ENCODE assay signal across 22 cellular contexts in the genomic region with DNA sequence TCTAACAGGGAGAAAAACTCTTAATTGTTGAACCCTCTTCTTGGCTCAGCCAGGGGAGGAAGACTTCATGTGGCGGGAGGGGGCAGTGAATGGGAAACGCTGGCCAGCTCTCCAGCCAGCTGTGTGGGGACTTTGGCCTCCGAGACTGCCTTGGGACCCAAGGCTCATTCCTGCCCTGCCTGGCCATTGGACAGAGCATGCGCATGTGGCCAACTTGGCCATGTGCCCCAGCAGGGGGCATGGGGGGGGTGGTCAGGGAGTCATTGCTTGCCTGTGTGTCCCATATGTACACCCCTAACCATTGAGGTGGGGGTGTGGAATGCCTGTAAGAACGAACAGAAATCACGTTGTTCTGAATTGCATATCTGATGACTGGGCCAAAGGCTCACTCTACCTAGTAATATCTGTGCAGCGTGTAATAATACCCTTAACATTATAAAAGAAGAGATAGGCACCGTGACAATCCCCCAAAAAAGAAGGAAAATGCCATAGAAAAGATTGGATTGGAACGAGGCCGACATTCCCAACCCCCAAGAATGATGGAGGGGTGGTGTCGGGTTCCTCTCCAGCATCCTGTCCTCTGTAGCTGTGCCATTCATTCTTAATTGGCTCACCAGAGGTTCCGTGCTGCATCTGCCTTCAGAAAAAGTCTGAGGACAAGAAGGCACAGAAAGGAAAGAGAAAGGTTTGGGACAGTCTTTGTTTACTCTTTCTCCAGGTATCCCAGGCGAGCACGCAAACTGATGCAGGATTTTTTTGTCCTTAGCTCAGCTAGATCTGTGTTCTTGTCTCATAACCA. TPM values are rescaled to one million over a fixed set of nuclear protein-coding genes. Genes with fewer than 3 reads are reported as not detected.
DNase-seq lines count a peak whose midpoint lies in the region; ATAC-seq, FAIRE-seq and TF ChIP-seq lines count a peak whose summit lies in the region.
"Had no signal": no experiment of that assay in that cellular context is flagged by ENCODE, and none has a peak within 500 bp of the region (broad histone marks: within the 10 kb centered on the region; RNA-seq: fewer than 3 reads in every experiment).

No MANE protein-coding gene starts in this region.

- POLR2A ChIA-PET in WTC11 (lab: Charles Lee), result interaction anchor here (0.7 kb wide), 1 partner anchor 66 kb away, joined by 3 read pairs; no protein-coding TSS in a partner anchor

- peaks cover 23% of the 10 kb centered on the region for H3K36me3 Mint-ChIP-seq in WTC11
- H3K36me3 Mint-ChIP-seq: CD4-positive, CD25-positive, alpha-beta regulatory T cell had no signal

- H3K27me3 Mint-ChIP-seq in WTC11 (ENCODE audit: low read depth), result peaks cover 5% of the 10 kb centered on the region
- H3K27me3 Mint-ChIP-seq: CD4-positive, CD25-positive, alpha-beta regulatory T cell had no signal

- H3K36me3 ChIP-seq in H7 (replicated peaks; ENCODE audit: control insufficient read depth, insufficient read depth, low read length) (no peaks in the 10 kb centered on the region), mesenchymal stem cell (ENCODE audit: control insufficient read depth in 1 of 2, insufficient read depth in 2 of 2, low read depth in 1 of 2, low read length in 2 of 2) (no peaks in the 10 kb centered on the region), osteoblast (ENCODE audit: insufficient read depth, low read length) (no peaks in the 10 kb centered on the region)
- H3K36me3 ChIP-seq: BE2C, HAP-1 had no signal

- no peak for TF ChIP-seq POLR2A in GM12891 (IDR thresholded peaks at IDR 0.05; ENCODE audit: low read depth, low read length)

- DNase-seq in GM12891 (ENCODE audit: insufficient read length, low spot score), result no peak
- peak; percentile 27 for DNase-seq in H7
- DNase-seq in WTC11 (ENCODE audit: low spot score), result peak; percentile 17
- DNase-seq in mesenchymal stem cell, result no peak
- DNase-seq in NOMO-1 treated with dmso at 0.1 percent for 144 hours (lab: John Stamatoyannopoulos, UW; ENCODE audit: unreplicated experiment), result no peak
- no peak for DNase-seq in AG08396 (ENCODE audit: low spot score)
- DNase-seq in osteoblast (ENCODE audit: insufficient read length, low spot score, missing footprints), result no peak
- DNase-seq: BE2C; C1 segment of cervical spinal cord; CD4-positive, CD25-positive, alpha-beta regulatory T cell; CD8-positive, alpha-beta memory T cell; COR-L47; DMS 273 treated with DMSO at 0.1 percent for 48 hours; DMS53; DND-41; EL; GM23248 had no signal

- no peak overlapping the region for H3K4ac ChIP-seq in mesenchymal stem cell (ENCODE audit: low read depth in 1 of 2, low read length in 2 of 2)

- no peak for TF ChIP-seq CTCF in WTC11 (IDR thresholded peaks at IDR 0.05)
- no peak for TF ChIP-seq CTCF in osteoblast (IDR thresholded peaks at IDR 0.05; ENCODE audit: extremely low read depth, low read depth, low read length)

- H3K4me3 Mint-ChIP-seq in WTC11, result no peak overlapping the region
- H3K4me3 Mint-ChIP-seq: CD8-positive, alpha-beta memory T cell had no signal

- H3K4me1 Mint-ChIP-seq in WTC11, result peaks cover 48% of the 10 kb centered on the region

- no peak overlapping the region for H2BK5ac ChIP-seq in mesenchymal stem cell (ENCODE audit: low read depth, low read length, poor library complexity, severe bottlenecking)

- peaks cover 10% of the 10 kb centered on the region for H3K79me1 ChIP-seq in mesenchymal stem cell (replicated peaks; ENCODE audit: low read length, poor library complexity, severe bottlenecking)

- no peak overlapping the region for H3K4me3 ChIP-seq in H7 (ENCODE audit: insufficient read depth, low read depth, low read length)
- no peak overlapping the region for H3K4me3 ChIP-seq in mesenchymal stem cell (ENCODE audit: insufficient read depth in 1 of 2, low read depth in 1 of 2, low read length in 2 of 2)
- no peak overlapping the region for H3K4me3 ChIP-seq in osteoblast (ENCODE audit: insufficient read depth, low read length)
- H3K4me3 ChIP-seq: GM23248, HAP-1 had no signal

- no peak overlapping the region for H4K91ac ChIP-seq in mesenchymal stem cell (ENCODE audit: low read length)

- peak overlapping the region; percentile 74 for H2BK15ac ChIP-seq in mesenchymal stem cell (ENCODE audit: low read depth, poor library complexity, severe bottlenecking)

- peaks cover 10% of the 10 kb centered on the region for H3K4me1 ChIP-seq in mesenchymal stem cell (ENCODE audit: control insufficient read depth, insufficient read depth, low read depth, low read length)
- peaks cover 6% of the 10 kb centered on the region for H3K4me1 ChIP-seq in osteoblast (ENCODE audit: insufficient read depth, low read length)

- peaks cover 11% of the 10 kb centered on the region for H3K27me3 ChIP-seq in H7 (ENCODE audit: control insufficient read depth, insufficient read depth, low read length)
- H3K27me3 ChIP-seq in mesenchymal stem cell (ENCODE audit: control insufficient read depth in 1 of 2, insufficient read depth in 1 of 2, low read length in 2 of 2), result no peaks in the 10 kb centered on the region
- H3K27me3 ChIP-seq in osteoblast (ENCODE audit: insufficient read depth, low read length), result no peaks in the 10 kb centered on the region
- H3K27me3 ChIP-seq: BE2C had no signal

- no peak overlapping the region for H2AFZ ChIP-seq in mesenchymal stem cell (ENCODE audit: low read depth, low read length)
- H2AFZ ChIP-seq in osteoblast (ENCODE audit: low read length), result no peak overlapping the region
- H2AFZ ChIP-seq: GM23248 had no signal

- H3K79me2 ChIP-seq in osteoblast (ENCODE audit: insufficient read depth, low read length), result peaks cover 4% of the 10 kb centered on the region

- ATAC-seq in WTC11, result peak; percentile 32

- no peak overlapping the region for H3K9ac ChIP-seq in mesenchymal stem cell (ENCODE audit: low read length)
- H3K9ac ChIP-seq: GM23248 had no signal

- no peaks in the 10 kb centered on the region for H4K20me1 ChIP-seq in osteoblast (ENCODE audit: insufficient read depth, low read length)

- CTCF ChIA-PET in WTC11 (lab: Charles Lee), result no interaction called here

- H3K18ac ChIP-seq in mesenchymal stem cell (ENCODE audit: low read depth in 1 of 2, low read length in 2 of 2), result peak overlapping the region; percentile 37 to 47

- WGBS in mesenchymal stem cell, result 90% methylated on average over 13 of the region's 14 CpGs

- no peak overlapping the region for H3K27ac ChIP-seq in mesenchymal stem cell (ENCODE audit: low read length, poor library complexity, severe bottlenecking)
- no peak overlapping the region for H3K27ac ChIP-seq in osteoblast (ENCODE audit: low read depth, low read length)
- H3K27ac ChIP-seq: GM23248, HL-60 had no signal

- H3K23ac ChIP-seq in mesenchymal stem cell (ENCODE audit: low read length in 2 of 2), result no peak overlapping the region

- H3K9me3 ChIP-seq in mesenchymal stem cell (ENCODE audit: control insufficient read depth, low read length) (no peaks in the 10 kb centered on the region), osteoblast (ENCODE audit: low read depth, low read length) (no peaks in the 10 kb centered on the region)
- H3K9me3 ChIP-seq: BE2C, HAP-1 had no signal

- H3K27ac Mint-ChIP-seq in WTC11, result peak overlapping the region; percentile 93
- H3K27ac Mint-ChIP-seq: CD4-positive, CD25-positive, alpha-beta regulatory T cell had no signal

- H4K8ac ChIP-seq in mesenchymal stem cell (ENCODE audit: low read length), result no peak overlapping the region

- H3K4me2 ChIP-seq in mesenchymal stem cell (ENCODE audit: low read length, poor library complexity, severe bottlenecking) (no peak overlapping the region), osteoblast (ENCODE audit: insufficient read depth, low read length) (no peak overlapping the region)

- H2BK120ac ChIP-seq in mesenchymal stem cell (ENCODE audit: low read depth, low read length), result no peak overlapping the region

- H2BK12ac ChIP-seq in mesenchymal stem cell (ENCODE audit: low read length in 2 of 2), result no peak overlapping the region

- peaks cover 38% of the 10 kb centered on the region for H3K9me3 Mint-ChIP-seq in WTC11
- H3K9me3 Mint-ChIP-seq: CD8-positive, alpha-beta memory T cell had no signal

- peak overlapping the region in 1 of 2 experiments; percentile 77 for H3K14ac ChIP-seq in mesenchymal stem cell (ENCODE audit: low read length in 2 of 2)

- no peak overlapping the region for H2AK5ac ChIP-seq in mesenchymal stem cell (ENCODE audit: low read length, severe bottlenecking)

- FAIRE-seq in GM12891 (lab: Jason Lieb, UNC), result peak; percentile 26
- FAIRE-seq: GM12892, GM18507 had no signal

TF ChIP-seq in GM12891, 5 proteins besides CTCF, POLR2A, EP300 and RAD21:
- TF ChIP-seq SPI1 (IDR thresholded peaks at IDR 0.05; ENCODE audit: low read depth, low read length), result no peak
- TF ChIP-seq POU2F2 (IDR thresholded peaks at IDR 0.05; ENCODE audit: low read depth, low read length), result no peak
- TF ChIP-seq POLR2AphosphoS5 (IDR thresholded peaks at IDR 0.05; ENCODE audit: low read depth, low read length), result no peak
- no peak for TF ChIP-seq PAX5 (IDR thresholded peaks at IDR 0.05; ENCODE audit: insufficient read depth, low read length, severe bottlenecking)
- TF ChIP-seq TAF1 (IDR thresholded peaks at IDR 0.05; ENCODE audit: low read depth, low read length), result no peak

TF ChIP-seq in WTC11, 78 proteins besides CTCF, POLR2A, EP300 and RAD21 (continues in another document):
- TF ChIP-seq MYBL2 (CRISPR knock-in tag; IDR thresholded peaks at IDR 0.05), result no peak
- TF ChIP-seq, protein P1, sequence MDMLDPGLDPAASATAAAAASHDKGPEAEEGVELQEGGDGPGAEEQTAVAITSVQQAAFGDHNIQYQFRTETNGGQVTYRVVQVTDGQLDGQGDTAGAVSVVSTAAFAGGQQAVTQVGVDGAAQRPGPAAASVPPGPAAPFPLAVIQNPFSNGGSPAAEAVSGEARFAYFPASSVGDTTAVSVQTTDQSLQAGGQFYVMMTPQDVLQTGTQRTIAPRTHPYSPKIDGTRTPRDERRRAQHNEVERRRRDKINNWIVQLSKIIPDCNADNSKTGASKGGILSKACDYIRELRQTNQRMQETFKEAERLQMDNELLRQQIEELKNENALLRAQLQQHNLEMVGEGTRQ (CRISPR knock-in tag; IDR thresholded peaks at IDR 0.05), result peak; percentile 57
- TF ChIP-seq GRHL2 (CRISPR knock-in tag; IDR thresholded peaks at IDR 0.05; ENCODE audit: insufficient replicate concordance, severe bottlenecking), result no peak
- 0 out of 2 replicates have a peak, but pooled peaks have one; percentile 37 for TF ChIP-seq SMAD3 (CRISPR knock-in tag; IDR thresholded peaks at IDR 0.05; ENCODE audit: borderline replicate concordance)
- TF ChIP-seq NFYB (CRISPR knock-in tag; conservative IDR thresholded peaks at IDR 0.05; ENCODE audit: low read depth), result peak; percentile 28; the same call in 1 of the 2 replicates

RNA-seq across cellular contexts. Expression of gene FAR2, which starts 3.5 kb away (rescaled TPM):
- polyA plus RNA-seq in GM12891 (2012; ENCODE audit: low read depth, missing spikeins), result 2.2 TPM
- total RNA-seq in H7 (2014; rRNA removed; shearing (Covaris generic)), result 16.1 and 16.2 TPM in 2 replicates
- total RNA-seq in WTC11 (2021) (20.0 to 27.2 TPM (median 25.9 TPM) in 3 replicates), osteoblast (7.7 and 10.5 TPM in 2 replicates)
- 42.4 TPM for polyA plus RNA-seq in mesenchymal stem cell (2013, experiment 1 of 2)
- 39.5 TPM for polyA plus RNA-seq in mesenchymal stem cell (2013, experiment 2 of 2)
- total RNA-seq: G401 had no signal

Comparison
In these comparisons a context has a peak if more than half of its experiments do, and no peak if none do; other contexts are left out.
1. DNase-seq: peak in H7 (single experiment) and WTC11 (single experiment); none in GM12891 (single experiment), mesenchymal stem cell (single experiment), NOMO-1 treated with dmso at 0.1 percent for 144 hours (single experiment), AG08396 (single experiment) and osteoblast (single experiment).